8 cellular contexts compared by ENCODE assay signal in the genomic region with DNA sequence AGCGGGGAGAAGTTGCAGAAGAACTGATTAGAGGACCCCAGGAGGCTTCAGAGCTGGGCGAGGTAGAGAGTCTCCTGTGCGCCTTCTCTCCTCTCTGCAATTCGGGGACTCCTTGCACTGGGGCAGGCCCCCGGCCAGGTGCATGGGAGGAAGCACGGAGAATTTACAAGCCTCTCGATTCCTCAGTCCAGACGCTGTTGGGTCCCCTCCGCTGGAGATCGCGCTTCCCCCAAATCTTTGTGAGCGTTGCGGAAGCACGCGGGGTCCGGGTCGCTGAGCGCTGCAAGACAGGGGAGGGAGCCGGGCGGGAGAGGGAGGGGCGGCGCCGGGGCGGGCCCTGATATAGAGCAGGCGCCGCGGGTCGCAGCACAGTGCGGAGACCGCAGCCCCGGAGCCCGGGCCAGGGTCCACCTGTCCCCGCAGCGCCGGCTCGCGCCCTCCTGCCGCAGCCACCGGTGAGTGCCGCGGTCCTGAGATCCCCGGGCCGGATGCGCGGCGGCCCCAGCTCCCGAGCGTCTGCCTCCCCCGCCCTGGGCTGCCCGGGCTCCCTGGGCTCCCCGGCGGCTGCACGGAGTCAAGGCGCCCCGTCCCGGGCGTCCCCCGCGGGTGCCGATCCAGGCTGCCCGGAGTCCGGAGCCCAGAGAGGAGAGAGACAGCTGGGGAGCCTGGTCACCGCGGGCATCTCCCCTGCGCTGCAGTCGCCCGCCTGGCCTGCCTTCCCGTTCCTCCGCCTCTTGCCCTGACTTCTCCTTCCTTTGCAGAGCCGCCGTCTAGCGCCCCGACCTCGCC. TPM values are rescaled to one million over a fixed set of nuclear protein-coding genes. Genes with fewer than 3 reads are reported as not detected.
DNase-seq lines count a peak whose midpoint lies in the region; ATAC-seq, FAIRE-seq and TF ChIP-seq lines count a peak whose summit lies in the region.

A gene (plus strand): TSS at position 369 of the 789 bp plus-strand sequence. CDS start 424 bp downstream, outside the sequence.

- peaks cover 2% of the 10 kb centered on the region for H3K36me3 Mint-ChIP-seq in effector memory CD8-positive, alpha-beta T cell (ENCODE audit: insufficient read depth)

- DNase-seq in effector memory CD8-positive, alpha-beta T cell, result peak; percentile 30 to 42 (median 37)
- DNase-seq in mesenteric fat pad (ENCODE audit: low spot score) (no peak), HTR-8/SVneo (ENCODE audit: insufficient read length, low spot score) (no peak)

- no peaks in the 10 kb centered on the region for H3K9me3 Mint-ChIP-seq in effector memory CD8-positive, alpha-beta T cell

- H3K27ac ChIP-seq in stomach smooth muscle (ENCODE audit: low read length), result no peak within 1 kb of the TSS

- TF ChIP-seq RAD21 in Ishikawa (IDR thresholded peaks at IDR 0.05; ENCODE audit: low read depth), result no peak

- TF ChIP-seq EP300 in Ishikawa (IDR thresholded peaks at IDR 0.05; ENCODE audit: borderline replicate concordance), result no peak

- peaks cover 45% of the 10 kb centered on the region for H3K4me1 ChIP-seq in stomach smooth muscle (ENCODE audit: control insufficient read depth, insufficient read depth, low read length)

- H3K4me1 Mint-ChIP-seq in effector memory CD8-positive, alpha-beta T cell (ENCODE audit: low read depth in 2 of 2), result peaks cover 15 to 23% of the 10 kb centered on the region in 2 donors

- TF ChIP-seq CTCF in GM12875 (IDR thresholded peaks at IDR 0.05; ENCODE audit: borderline replicate concordance, insufficient read depth, low read depth, low read length) (no peak), WI38 (IDR thresholded peaks at IDR 0.05; ENCODE audit: low read depth, low read length) (no peak)

- H3K27me3 Mint-ChIP-seq in effector memory CD8-positive, alpha-beta T cell, result peaks cover 30 to 39% of the 10 kb centered on the region in 2 donors

- H3K27me3 ChIP-seq in stomach smooth muscle (ENCODE audit: control insufficient read depth in 1 of 2, insufficient read depth in 2 of 2, low read length in 2 of 2), result peaks cover 4 to 5% of the 10 kb centered on the region in 2 donors

- H3K36me3 ChIP-seq in stomach smooth muscle (ENCODE audit: control insufficient read depth in 2 of 2, insufficient read depth in 2 of 2, low read length in 2 of 2), result peaks cover 2 to 7% of the 10 kb centered on the region in 2 donors

- peak within 1 kb of the TSS; percentile 86 to 87 for H3K4me3 Mint-ChIP-seq in effector memory CD8-positive, alpha-beta T cell

- no peak for FAIRE-seq in HTR-8/SVneo (lab: Jason Lieb, UNC)

- H3K9me3 ChIP-seq in stomach smooth muscle (ENCODE audit: control insufficient read depth in 2 of 2, low read length in 2 of 2), result no peaks in the 10 kb centered on the region

- peak within 1 kb of the TSS; percentile 62 for H3K4me3 ChIP-seq in GM12875 (ENCODE audit: low read depth, low read length)
- H3K4me3 ChIP-seq in WI38 (ENCODE audit: low read depth, low read length), result peak within 1 kb of the TSS; percentile 88
- H3K4me3 ChIP-seq in stomach smooth muscle (ENCODE audit: low read length in 2 of 2), result peak within 1 kb of the TSS; percentile 54 to 79

- H3K27ac Mint-ChIP-seq in effector memory CD8-positive, alpha-beta T cell, result peak within 1 kb of the TSS; percentile 8 to 48

- peak; percentile 64 for ATAC-seq in effector memory CD8-positive, alpha-beta T cell (replicated peaks)
- ATAC-seq in HG03039 (IDR thresholded peaks at IDR 0.05; ENCODE audit: unreplicated experiment), result no peak

- H3K9ac ChIP-seq in stomach smooth muscle (ENCODE audit: low read length in 2 of 2), result peak within 1 kb of the TSS; percentile 49 to 55

TF ChIP-seq in Ishikawa, 13 proteins besides CTCF, POLR2A, EP300 and RAD21:
- TF ChIP-seq YY1 (IDR thresholded peaks at IDR 0.05; ENCODE audit: low read depth) (no peak), EGR1 (IDR thresholded peaks at IDR 0.05) (no peak), ZBTB7A (IDR thresholded peaks at IDR 0.05; ENCODE audit: low read depth) (peak; percentile 95), CREB1 (IDR thresholded peaks at IDR 0.05; ENCODE audit: low read depth) (no peak), CEBPB (IDR thresholded peaks at IDR 0.05) (no peak; the same call in 1 of the 2 replicates), TEAD4 (IDR thresholded peaks at IDR 0.05) (no peak), TAF1 (IDR thresholded peaks at IDR 0.05; ENCODE audit: low read depth) (peak; percentile 57; the same call in 1 of the 2 replicates), NFIC (IDR thresholded peaks at IDR 0.05) (no peak), FOXM1 (IDR thresholded peaks at IDR 0.05; ENCODE audit: borderline replicate concordance, low read depth) (no peak), TCF12 (IDR thresholded peaks at IDR 0.05; ENCODE audit: low read depth) (peak; percentile 60; the same call in 1 of the 2 replicates)
- TF ChIP-seq, protein P1, sequence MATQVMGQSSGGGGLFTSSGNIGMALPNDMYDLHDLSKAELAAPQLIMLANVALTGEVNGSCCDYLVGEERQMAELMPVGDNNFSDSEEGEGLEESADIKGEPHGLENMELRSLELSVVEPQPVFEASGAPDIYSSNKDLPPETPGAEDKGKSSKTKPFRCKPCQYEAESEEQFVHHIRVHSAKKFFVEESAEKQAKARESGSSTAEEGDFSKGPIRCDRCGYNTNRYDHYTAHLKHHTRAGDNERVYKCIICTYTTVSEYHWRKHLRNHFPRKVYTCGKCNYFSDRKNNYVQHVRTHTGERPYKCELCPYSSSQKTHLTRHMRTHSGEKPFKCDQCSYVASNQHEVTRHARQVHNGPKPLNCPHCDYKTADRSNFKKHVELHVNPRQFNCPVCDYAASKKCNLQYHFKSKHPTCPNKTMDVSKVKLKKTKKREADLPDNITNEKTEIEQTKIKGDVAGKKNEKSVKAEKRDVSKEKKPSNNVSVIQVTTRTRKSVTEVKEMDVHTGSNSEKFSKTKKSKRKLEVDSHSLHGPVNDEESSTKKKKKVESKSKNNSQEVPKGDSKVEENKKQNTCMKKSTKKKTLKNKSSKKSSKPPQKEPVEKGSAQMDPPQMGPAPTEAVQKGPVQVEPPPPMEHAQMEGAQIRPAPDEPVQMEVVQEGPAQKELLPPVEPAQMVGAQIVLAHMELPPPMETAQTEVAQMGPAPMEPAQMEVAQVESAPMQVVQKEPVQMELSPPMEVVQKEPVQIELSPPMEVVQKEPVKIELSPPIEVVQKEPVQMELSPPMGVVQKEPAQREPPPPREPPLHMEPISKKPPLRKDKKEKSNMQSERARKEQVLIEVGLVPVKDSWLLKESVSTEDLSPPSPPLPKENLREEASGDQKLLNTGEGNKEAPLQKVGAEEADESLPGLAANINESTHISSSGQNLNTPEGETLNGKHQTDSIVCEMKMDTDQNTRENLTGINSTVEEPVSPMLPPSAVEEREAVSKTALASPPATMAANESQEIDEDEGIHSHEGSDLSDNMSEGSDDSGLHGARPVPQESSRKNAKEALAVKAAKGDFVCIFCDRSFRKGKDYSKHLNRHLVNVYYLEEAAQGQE (IDR thresholded peaks at IDR 0.05; ENCODE audit: low read depth), result no peak
- TF ChIP-seq, protein P2, sequence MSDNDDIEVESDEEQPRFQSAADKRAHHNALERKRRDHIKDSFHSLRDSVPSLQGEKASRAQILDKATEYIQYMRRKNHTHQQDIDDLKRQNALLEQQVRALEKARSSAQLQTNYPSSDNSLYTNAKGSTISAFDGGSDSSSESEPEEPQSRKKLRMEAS (IDR thresholded peaks at IDR 0.05), result peak; percentile 66
- TF ChIP-seq, protein P3, sequence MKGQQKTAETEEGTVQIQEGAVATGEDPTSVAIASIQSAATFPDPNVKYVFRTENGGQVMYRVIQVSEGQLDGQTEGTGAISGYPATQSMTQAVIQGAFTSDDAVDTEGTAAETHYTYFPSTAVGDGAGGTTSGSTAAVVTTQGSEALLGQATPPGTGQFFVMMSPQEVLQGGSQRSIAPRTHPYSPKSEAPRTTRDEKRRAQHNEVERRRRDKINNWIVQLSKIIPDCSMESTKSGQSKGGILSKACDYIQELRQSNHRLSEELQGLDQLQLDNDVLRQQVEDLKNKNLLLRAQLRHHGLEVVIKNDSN (IDR thresholded peaks at IDR 0.05), result no peak

RNA-seq across cellular contexts. Expression of the gene that starts here (rescaled TPM):
- total RNA-seq in mesenteric fat pad, result 64.7 TPM

Comparison
In these comparisons a context has a peak if more than half of its experiments do, and no peak if none do; other contexts are left out.
1. DNase-seq: peak in effector memory CD8-positive, alpha-beta T cell (3 of 3); none in mesenteric fat pad (single experiment) and HTR-8/SVneo (single experiment).
2. Peak in every context shown above with its lines, with median percentiles within 50 percentile points of each other: H3K4me3 ChIP-seq.